10 cellular contexts compared by ENCODE assay signal in the genomic region with DNA sequence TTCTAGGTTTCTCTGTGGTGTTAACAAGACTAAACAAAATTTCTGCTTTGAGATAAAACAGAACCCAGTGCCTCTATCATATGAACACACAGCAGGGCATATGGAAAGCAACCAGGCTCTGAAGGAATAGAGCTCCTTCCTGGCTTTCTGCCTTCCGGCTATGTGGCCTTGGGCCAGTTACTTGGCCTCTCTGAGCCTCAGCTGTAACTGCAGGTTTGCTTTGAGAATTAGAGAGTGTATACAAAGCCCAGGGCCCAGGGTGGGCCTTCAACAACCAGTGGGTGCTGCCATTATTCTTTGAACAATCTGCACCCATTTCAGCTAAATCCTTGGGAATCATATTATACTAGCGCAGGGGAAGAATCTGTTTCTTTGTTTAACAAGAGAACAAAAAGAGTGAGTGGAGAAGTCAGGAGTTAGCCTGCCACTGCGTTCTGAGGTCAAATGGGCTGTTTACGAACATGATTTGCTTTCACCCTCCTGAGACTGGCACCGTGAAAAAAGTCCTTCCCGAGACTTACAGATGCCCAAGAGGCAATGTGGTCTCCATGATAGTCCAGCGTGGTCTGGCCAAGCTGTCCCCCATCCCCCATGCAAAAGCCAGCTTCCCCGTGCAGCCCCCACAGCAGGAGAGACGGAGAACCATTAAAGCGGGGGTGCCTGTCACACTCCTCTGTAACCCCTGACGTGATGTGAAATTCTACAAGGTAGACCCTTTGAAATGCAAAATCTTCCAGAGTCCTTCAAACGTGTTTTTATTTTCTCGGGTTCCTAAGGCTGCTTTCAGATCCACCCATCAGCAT. TPM values are rescaled to one million over a fixed set of nuclear protein-coding genes. Genes with fewer than 3 reads are reported as not detected.
DNase-seq lines count a peak whose midpoint lies in the region; ATAC-seq, FAIRE-seq and TF ChIP-seq lines count a peak whose summit lies in the region.
"Had no signal": no experiment of that assay in that cellular context is flagged by ENCODE, and none has a peak within 500 bp of the region (broad histone marks: within the 10 kb centered on the region; RNA-seq: fewer than 3 reads in every experiment).

No MANE protein-coding gene starts in this region.

- TF ChIP-seq POLR2A in HepG2 (IDR thresholded peaks at IDR 0.05; ENCODE audit: insufficient read depth in 1 of 2, low read depth in 2 of 2, low read length in 2 of 2), result no peak
- TF ChIP-seq POLR2A in right lobe of liver (IDR thresholded peaks at IDR 0.05), result no peak

- no peaks in the 10 kb centered on the region for H3K36me3 Mint-ChIP-seq in natural killer cell

- in situ Hi-C loops in HepG2 (cut with HindIII; ENCODE audit: extremely low pct_ligation_motif_present, low pct_unique_long_range_greater_than_20kb), result no loop called here

- no peak for TF ChIP-seq RAD21 in HepG2 (CRISPR knock-in tag; IDR thresholded peaks at IDR 0.05)

- no peaks in the 10 kb centered on the region for H3K9me3 Mint-ChIP-seq in natural killer cell

- CTCF ChIA-PET in HepG2 (lab: Yijun Ruan, JAX; ENCODE audit: low intra/inter-chr PET ratio, low total read pairs), result no interaction called here

- DNase-seq in HepG2 (ENCODE audit: low spot score) (no peak), right lobe of liver (no peak), colonic mucosa (no peak), natural killer cell (no peak), foreskin fibroblast (no peak)
- DNase-seq: activated naive CD4-positive, alpha-beta T cell; DMS153 had no signal

- no peak overlapping the region for H3K4me3 ChIP-seq in HepG2 (replicated peaks in 1 of 3; ENCODE audit: insufficient read depth in 1 of 3, low read depth in 2 of 3, low read length in 3 of 3)
- no peak overlapping the region for H3K4me3 ChIP-seq in right lobe of liver
- H3K4me3 ChIP-seq in colonic mucosa, result no peak overlapping the region
- no peak overlapping the region for H3K4me3 ChIP-seq in foreskin fibroblast (ENCODE audit: low read depth in 1 of 2, low read length in 2 of 2)

- H3K27me3 ChIP-seq in HepG2 (ENCODE audit: control insufficient read depth in 1 of 2, insufficient read depth in 2 of 2, low read length in 2 of 2) (no peaks in the 10 kb centered on the region; a peak in 1 of 5 replicates), right lobe of liver (no peaks in the 10 kb centered on the region), colonic mucosa (no peaks in the 10 kb centered on the region)

- H3K9me3 ChIP-seq in HepG2 (ENCODE audit: low read length), result no peaks in the 10 kb centered on the region
- no peaks in the 10 kb centered on the region for H3K9me3 ChIP-seq in right lobe of liver
- no peaks in the 10 kb centered on the region for H3K9me3 ChIP-seq in colonic mucosa

- peak overlapping the region; percentile 92 to 93 for H3K27ac Mint-ChIP-seq in natural killer cell

- H3K4me3 Mint-ChIP-seq in natural killer cell, result peak overlapping the region; percentile 64

- TF ChIP-seq CTCF in HepG2 (CRISPR knock-in tag; IDR thresholded peaks at IDR 0.05) (no peak), right lobe of liver (IDR thresholded peaks at IDR 0.05) (no peak), colonic mucosa (IDR thresholded peaks at IDR 0.05) (no peak), natural killer cell (IDR thresholded peaks at IDR 0.05) (no peak), foreskin fibroblast (IDR thresholded peaks at IDR 0.05; ENCODE audit: low read depth, low read length) (no peak)

- WGBS in HepG2 (ENCODE audit: low lambda C conversion rate), result 76% methylated on average over 10 of the region's 13 CpGs
- 63% methylated on average over 13 of the region's 13 CpGs for WGBS in right lobe of liver (ENCODE audit: insufficient coverage, low coverage, low lambda C conversion rate, missing lambda C conversion rate)

- H3K27ac ChIP-seq in HepG2 (ENCODE audit: extremely low read length, insufficient read depth, low read length) (no peak overlapping the region), right lobe of liver (peak overlapping the region in 1 of 3 donors; percentile 53), colonic mucosa (peak overlapping the region; percentile 71)

- H3K9ac ChIP-seq in HepG2 (ENCODE audit: insufficient read depth, low read depth, low read length) (no peak overlapping the region), colonic mucosa (ENCODE audit: low read depth in 2 of 2, low read length in 2 of 2) (no peak overlapping the region)

- intact Hi-C loops in HepG2 (cut with micrococcal nuclease; ENCODE audit: unreplicated experiment), result no loop called here
- intact Hi-C loops in right lobe of liver (cut with DNase I), result loop anchor here in 1 of 2 donors (10.0 kb wide), 1 partner anchor 115 kb away; no protein-coding TSS in a partner anchor
- intact Hi-C loops in colonic mucosa (cut with DNase I), result no loop called here
- intact Hi-C loops in natural killer cell (cut with micrococcal nuclease), result no loop called here

- no peaks in the 10 kb centered on the region for H3K27me3 Mint-ChIP-seq in natural killer cell (ENCODE audit: low read depth in 2 of 2)

- no peak for TF ChIP-seq EP300 in HepG2 (IDR thresholded peaks at IDR 0.05; ENCODE audit: low read depth in 2 of 2, low read length in 2 of 2)
- no peak for TF ChIP-seq EP300 in HepG2 (CRISPR knock-in tag; IDR thresholded peaks at IDR 0.05; ENCODE audit: borderline replicate concordance)

- BruUV-seq in HepG2 (replicated peaks; lab: Mats Ljungman, UMichigan), result no TSS peak

- H3K4me1 Mint-ChIP-seq in natural killer cell, result peaks cover 80 to 90% of the 10 kb centered on the region in 2 donors

- peaks cover 0 to 1% of the 10 kb centered on the region in 2 experiments; a peak in 2 of 5 replicates for H3K36me3 ChIP-seq in HepG2 (replicated peaks in 1 of 2; ENCODE audit: control insufficient read depth in 1 of 2, insufficient read depth in 2 of 2, low read length in 2 of 2)
- H3K36me3 ChIP-seq in right lobe of liver, result no peaks in the 10 kb centered on the region
- no peaks in the 10 kb centered on the region for H3K36me3 ChIP-seq in colonic mucosa

- H3K79me2 ChIP-seq in HepG2 (ENCODE audit: insufficient read depth, low read length), result peaks cover 62% of the 10 kb centered on the region

- POLR2A ChIA-PET in HepG2 (lab: Yijun Ruan, JAX), result no interaction called here

- H3K4me2 ChIP-seq in HepG2 (ENCODE audit: low read depth, low read length), result 0 out of 2 replicates have a peak overlapping the region, but pooled peaks have one; percentile 82

- no peak overlapping the region for H2AFZ ChIP-seq in HepG2 (ENCODE audit: low read length)

- FAIRE-seq in HepG2 (lab: Jason Lieb, UNC), result no peak

- H3K4me1 ChIP-seq in HepG2 (ENCODE audit: insufficient read depth, low read length) (peaks cover 66% of the 10 kb centered on the region), right lobe of liver (peaks cover 0 to 63% (median 30%) of the 10 kb centered on the region in 4 donors), colonic mucosa (peaks cover 52% of the 10 kb centered on the region)

- peaks cover 15% of the 10 kb centered on the region for H4K20me1 ChIP-seq in HepG2 (ENCODE audit: insufficient read depth, low read length)

- no peak for ATAC-seq in HepG2
- ATAC-seq in right lobe of liver, result no peak
- ATAC-seq in natural killer cell, result no peak
- no peak for ATAC-seq in HG02938 (IDR thresholded peaks at IDR 0.05; ENCODE audit: unreplicated experiment)
- no peak for ATAC-seq in HG02852 (IDR thresholded peaks at IDR 0.05; ENCODE audit: unreplicated experiment)
- ATAC-seq in GM18858 (IDR thresholded peaks at IDR 0.05; ENCODE audit: unreplicated experiment), result no peak

RNA-seq across cellular contexts. Expression of a gene that starts 4.9 kb away (rescaled TPM):
- total RNA-seq in HepG2 (2016; rRNA removed; fragmentation: Illumina TruSeq; extraction: Trizol) (17.6 and 19.3 TPM in 2 replicates), right lobe of liver (10 to 100 TPM in 1 of 6 experiments, 1 to 10 TPM in 5; 4.4 to 10.8 (median 4.8) TPM), colonic mucosa (10 to 100 TPM; 43.3 to 45.2 TPM), natural killer cell (100 to 1,000 TPM in 2 of 3 donors, 10 to 100 TPM in 1; 77.4 to 172 (median 121) TPM)
- total RNA-seq in HepG2 (2016; cell fraction: cytosol; rRNA removed; fragmentation: Illumina TruSeq; extraction: Trizol; ENCODE audit: low read depth), result 37.4 and 40.4 TPM in 2 replicates
- 15.2 and 19.1 TPM in 2 replicates for total RNA-seq in HepG2 (2016; cell fraction: insoluble cytoplasmic fraction; rRNA removed; fragmentation: Illumina TruSeq; extraction: Trizol)
- total RNA-seq in HepG2 (2016; cell fraction: membrane; rRNA removed; fragmentation: Illumina TruSeq; extraction: Trizol), result 19.0 and 21.2 TPM in 2 replicates
- total RNA-seq in HepG2 (2016; cell fraction: nucleus; rRNA removed; fragmentation: Illumina TruSeq; extraction: Trizol), result 13.6 and 18.0 TPM in 2 replicates
- 5.8 and 6.4 TPM in 2 replicates for polyA plus RNA-seq in HepG2 (2011; rRNA removed)
- 4.7 and 7.2 TPM in 2 replicates for polyA plus RNA-seq in HepG2 (2011; cell fraction: cytosol; rRNA removed)
- polyA plus RNA-seq in HepG2 (2011; cell fraction: nucleus; rRNA removed), result 7.7 and 11.9 TPM in 2 replicates
- 3.5 and 5.6 TPM in 2 replicates for polyA plus RNA-seq in HepG2 (2012)
- polyA plus RNA-seq in HepG2 (2016; cell fraction: cytosol; fragmentation: Illumina TruSeq; extraction: Trizol; ENCODE audit: low read depth), result 0.71 and 0.72 TPM in 2 replicates
- polyA plus RNA-seq in HepG2 (2016; cell fraction: insoluble cytoplasmic fraction; fragmentation: Illumina TruSeq; extraction: Trizol; ENCODE audit: low read depth), result 10.3 and 11.4 TPM in 2 replicates
- polyA plus RNA-seq in HepG2 (2016; cell fraction: membrane; fragmentation: Illumina TruSeq; extraction: Trizol; ENCODE audit: low read depth), result 3.6 and 4.1 TPM in 2 replicates
- polyA plus RNA-seq in HepG2 (2016; cell fraction: nucleus; fragmentation: Illumina TruSeq; extraction: Trizol; ENCODE audit: insufficient read depth, low read depth), result 13.5 and 14.8 TPM in 2 replicates
- 28.7 and 33.7 TPM in 2 replicates for polyA minus RNA-seq in HepG2 (2011; rRNA and poly(A)+ RNA removed; ENCODE audit: low replicate concordance)
- polyA minus RNA-seq in HepG2 (2011; cell fraction: cytosol; rRNA and poly(A)+ RNA removed), result 7.5 and 12.7 TPM in 2 replicates
- polyA minus RNA-seq in HepG2 (2011; cell fraction: nucleus; rRNA and poly(A)+ RNA removed), result 9.5 and 10.1 TPM in 2 replicates

RNA-seq across cellular contexts. Expression of a gene that starts 52.4 kb away (rescaled TPM):
- total RNA-seq in HepG2 (2016; rRNA removed; fragmentation: Illumina TruSeq; extraction: Trizol), result 19.3 and 24.1 TPM in 2 replicates
- 7.6 and 9.0 TPM in 2 replicates for total RNA-seq in HepG2 (2016; cell fraction: cytosol; rRNA removed; fragmentation: Illumina TruSeq; extraction: Trizol; ENCODE audit: low read depth)
- total RNA-seq in HepG2 (2016; cell fraction: insoluble cytoplasmic fraction; rRNA removed; fragmentation: Illumina TruSeq; extraction: Trizol), result 19.7 and 24.1 TPM in 2 replicates
- total RNA-seq in HepG2 (2016; cell fraction: membrane; rRNA removed; fragmentation: Illumina TruSeq; extraction: Trizol), result 14.7 and 16.5 TPM in 2 replicates
- total RNA-seq in HepG2 (2016; cell fraction: nucleus; rRNA removed; fragmentation: Illumina TruSeq; extraction: Trizol), result 19.2 and 19.6 TPM in 2 replicates
- polyA plus RNA-seq in HepG2 (2011; rRNA removed), result 8.6 and 11.3 TPM in 2 replicates
- 3.8 and 6.6 TPM in 2 replicates for polyA plus RNA-seq in HepG2 (2011; cell fraction: cytosol; rRNA removed)
- 5.5 and 6.0 TPM in 2 replicates for polyA plus RNA-seq in HepG2 (2011; cell fraction: nucleus; rRNA removed)
- polyA plus RNA-seq in HepG2 (2012), result 8.0 and 12.7 TPM in 2 replicates
- polyA plus RNA-seq in HepG2 (2016; cell fraction: cytosol; fragmentation: Illumina TruSeq; extraction: Trizol; ENCODE audit: low read depth), result 6.0 and 7.6 TPM in 2 replicates
- polyA plus RNA-seq in HepG2 (2016; cell fraction: insoluble cytoplasmic fraction; fragmentation: Illumina TruSeq; extraction: Trizol; ENCODE audit: low read depth), result 20.8 and 22.1 TPM in 2 replicates
- polyA plus RNA-seq in HepG2 (2016; cell fraction: membrane; fragmentation: Illumina TruSeq; extraction: Trizol; ENCODE audit: low read depth), result 9.4 and 10.8 TPM in 2 replicates
- polyA plus RNA-seq in HepG2 (2016; cell fraction: nucleus; fragmentation: Illumina TruSeq; extraction: Trizol; ENCODE audit: insufficient read depth, low read depth), result 22.3 and 25.2 TPM in 2 replicates
- 4.6 and 19.2 TPM in 2 replicates for polyA minus RNA-seq in HepG2 (2011; rRNA and poly(A)+ RNA removed; ENCODE audit: low replicate concordance)
- polyA minus RNA-seq in HepG2 (2011; cell fraction: cytosol; rRNA and poly(A)+ RNA removed), result 7.5 and 7.6 TPM in 2 replicates
- polyA minus RNA-seq in HepG2 (2011; cell fraction: nucleus; rRNA and poly(A)+ RNA removed), result 19.4 and 22.7 TPM in 2 replicates
- total RNA-seq in right lobe of liver, result 1 to 10 TPM; 5.3 to 7.9 (median 7.4) TPM
- total RNA-seq in colonic mucosa, result 10 to 100 TPM; 14.7 to 16.5 TPM
- 10 to 100 TPM; 12.5 to 20.6 (median 20.1) TPM for total RNA-seq in natural killer cell
